In genomic region chr9:97318433-97318832, GRCh38 we compare ENCODE assay signal across 28 cellular contexts.
"Had no signal": no experiment of that assay in that cellular context is flagged by ENCODE, and none has a peak within 500 bp of the region (broad histone marks: within the 10 kb centered on the region; RNA-seq: fewer than 3 reads in every experiment).

No MANE protein-coding gene starts in this region.

- DNase-seq: activated B cell treated with CpG ODN at 0.5 μM for 24 hours; activated CD4-positive, alpha-beta memory T cell treated with anti-CD3 and anti-CD28 coated beads for 36 hours; activated CD4-positive, alpha-beta T cell treated with anti-CD3 and anti-CD28 coated beads for 4 hours; activated CD4-positive, alpha-beta T cell treated with anti-CD3 and anti-CD28 coated beads, Interleukin-2, amount 10 ng/mL, durations not matched to agents 24 days and 14 days; activated CD4-positive, alpha-beta T cell treated with anti-CD3 and anti-CD28 coated beads, Interleukin-2, amount 50 U/mL, for 1 hour; activated CD4-positive, alpha-beta T cell treated with anti-CD3 and anti-CD28 coated beads, Interleukin-2, amount 50 U/mL, for 4 hours; activated CD4-positive, CD25-positive, alpha-beta regulatory T cell treated with anti-CD3 and anti-CD28 coated beads, Interleukin-2, amount 50 U/mL, for 72 hours; activated CD8-positive, alpha-beta memory T cell treated with anti-CD3 and anti-CD28 coated beads for 24 hours; activated CD8-positive, alpha-beta memory T cell treated with anti-CD3 and anti-CD28 coated beads, Interleukin-2, amount 10 ng/mL, durations not matched to agents 7 days and 5 days; activated CD8-positive, alpha-beta memory T cell treated with anti-CD3 and anti-CD28 coated beads, Interleukin-2, amount 50 U/mL, for 48 hours; activated CD8-positive, alpha-beta T cell treated with anti-CD3 and anti-CD28 coated beads for 36 hours; activated effector memory CD4-positive, alpha-beta T cell treated with Interleukin-2 at 50 U/mL for 16 hours; activated gamma-delta T cell; activated naive CD4-positive, alpha-beta T cell treated with anti-CD3 and anti-CD28 coated beads, Interleukin-2, amount 10 ng/mL, durations not matched to agents 7 days and 5 days; activated naive CD4-positive, alpha-beta T cell treated with Interleukin-2 at 50 U/mL for 16 hours; activated naive CD8-positive, alpha-beta T cell treated with anti-CD3 and anti-CD28 coated beads, Interleukin-2, amount 10 ng/mL, durations not matched to agents 7 days and 5 days; activated naive CD8-positive, alpha-beta T cell treated with anti-CD3 and anti-CD28 coated beads, Interleukin-2, amount 50 U/mL, for 24 hours; activated T-cell treated with anti-CD3 and anti-CD28 coated beads, Interleukin-2, amount 50 U/mL, for 24 hours; activated T-cell treated with anti-CD3 and anti-CD28 coated beads, Interleukin-2, amount 50 U/mL, for 48 hours; aorta; body of pancreas; brain microvascular endothelial cell; central memory CD4-positive, alpha-beta T cell; T-helper 1 cell; T-helper 2 cell; T-helper 9 cell had no signal

- H3K4me3 ChIP-seq: body of pancreas, breast epithelium had no signal

- H3K9me3 ChIP-seq: body of pancreas, breast epithelium had no signal

- H3K36me3 ChIP-seq: brain microvascular endothelial cell had no signal

- ATAC-seq: activated CD8-positive, alpha-beta memory T cell treated with anti-CD3 and anti-CD28 coated beads, Interleukin-2, amount 10 ng/mL, durations not matched to agents 7 days and 5 days; activated CD8-positive, alpha-beta T cell treated with anti-CD3 and anti-CD28 coated beads for 36 hours; activated naive CD8-positive, alpha-beta T cell treated with anti-CD3 and anti-CD28 coated beads, Interleukin-2, amount 50 U/mL, for 24 hours; body of pancreas had no signal

- H3K27ac ChIP-seq: body of pancreas, brain microvascular endothelial cell, breast epithelium, VCaP had no signal

- H3K27me3 ChIP-seq: body of pancreas, brain microvascular endothelial cell, breast epithelium had no signal

- H3K4me1 ChIP-seq: body of pancreas, breast epithelium had no signal
